Comparison of ENCODE assay signal across 13 cellular contexts in the genomic region with DNA sequence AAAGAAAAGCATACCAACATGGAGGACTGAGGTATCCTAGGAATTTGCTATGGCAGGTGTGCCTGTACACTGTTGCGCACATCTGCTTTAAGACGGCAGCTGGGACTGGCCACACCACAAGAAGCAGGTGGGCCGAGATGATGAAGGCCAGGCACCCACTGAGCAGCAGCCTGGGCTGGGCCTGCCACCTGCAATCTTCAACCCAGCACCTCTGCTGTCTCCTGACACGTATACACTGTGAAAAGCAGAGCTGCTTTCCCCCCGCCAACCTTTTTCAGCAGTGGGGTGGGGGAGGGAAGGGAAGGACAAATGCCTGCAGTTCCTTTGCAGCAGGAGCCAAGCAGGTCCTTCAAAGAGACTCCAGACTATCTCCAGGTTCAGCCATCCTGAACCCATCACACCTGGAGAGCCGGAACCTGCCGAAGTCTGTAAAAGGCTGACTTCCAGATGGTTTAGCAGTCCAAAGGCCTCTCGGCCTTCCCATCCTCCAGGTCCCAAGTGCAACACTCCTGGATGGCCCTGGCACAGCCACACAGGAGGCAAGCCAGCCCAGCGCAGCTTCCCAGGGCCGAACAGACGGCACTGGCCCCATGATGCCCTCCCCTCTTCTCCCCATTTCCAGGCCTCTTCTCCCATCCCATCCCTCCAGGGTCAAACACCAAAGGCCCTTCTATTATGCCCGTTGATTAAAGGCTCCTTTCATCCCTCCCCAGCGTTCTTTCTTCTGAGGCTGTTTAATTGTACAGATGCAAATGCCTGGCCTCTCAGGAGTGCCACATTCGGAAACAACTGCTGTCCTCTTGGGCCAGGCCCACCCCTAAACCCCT. TPM values are rescaled to one million over a fixed set of nuclear protein-coding genes. Genes with fewer than 3 reads are reported as not detected.
DNase-seq lines count a peak whose midpoint lies in the region; ATAC-seq and TF ChIP-seq lines count a peak whose summit lies in the region.
"Had no signal": no experiment of that assay in that cellular context is flagged by ENCODE, and none has a peak within 500 bp of the region (broad histone marks: within the 10 kb centered on the region; RNA-seq: fewer than 3 reads in every experiment).

No MANE protein-coding gene starts in this region.

- H3K4me3 ChIP-seq in endodermal cell (ENCODE audit: low read length) (no peak overlapping the region), mesodermal cell (ENCODE audit: extremely low read depth, insufficient read depth, low read length, poor library complexity, severe bottlenecking) (no peak overlapping the region), transverse colon (no peak overlapping the region), colonic mucosa (no peak overlapping the region)
- H3K4me3 ChIP-seq: A549, pancreas, PC-9 had no signal

- DNase-seq in activated CD4-positive, alpha-beta T cell treated with anti-CD3 and anti-CD28 coated beads, Interleukin-2, amount 10 ng/mL, durations not matched to agents 7 days and 5 days: no peak
- no peak for DNase-seq in activated CD4-positive, alpha-beta T cell treated with anti-CD3 and anti-CD28 coated beads for 48 hours
- DNase-seq in endodermal cell (peak; percentile 56), transverse colon (no peak), NCI-H526 treated with DMSO at 0.1 percent for 48 hours (lab: John Stamatoyannopoulos, UW) (no peak), colonic mucosa (no peak)
- DNase-seq: effector CD8-positive, alpha-beta T cell; NCI-H2029 had no signal

- CTCF ChIA-PET in activated CD4-positive, alpha-beta T cell treated with anti-CD3 and anti-CD28 coated beads, Interleukin-2, amount 10 ng/mL, durations not matched to agents 7 days and 5 days (lab: Charles Lee): interaction anchor here (1.4 kb wide), 1 partner anchor 9 kb away, joined by 4 read pairs; no protein-coding TSS in a partner anchor

- POLR2A ChIA-PET in activated CD4-positive, alpha-beta T cell treated with anti-CD3 and anti-CD28 coated beads, Interleukin-2, amount 10 ng/mL, durations not matched to agents 7 days and 5 days (lab: Charles Lee): no interaction called here

- no peak for TF ChIP-seq CTCF in endodermal cell (conservative IDR thresholded peaks at IDR 0.05)
- TF ChIP-seq CTCF in transverse colon (IDR thresholded peaks at IDR 0.05): no peak
- TF ChIP-seq CTCF in colonic mucosa (IDR thresholded peaks at IDR 0.05): no peak

- peaks cover 5% of the 10 kb centered on the region for H3K27me3 Mint-ChIP-seq in activated CD4-positive, alpha-beta T cell treated with anti-CD3 and anti-CD28 coated beads, Interleukin-2, amount 10 ng/mL, durations not matched to agents 7 days and 5 days
- H3K27me3 Mint-ChIP-seq in endodermal cell (ENCODE audit: insufficient read depth): no peaks in the 10 kb centered on the region

- peaks cover 40% of the 10 kb centered on the region for H3K36me3 Mint-ChIP-seq in activated CD4-positive, alpha-beta T cell treated with anti-CD3 and anti-CD28 coated beads, Interleukin-2, amount 10 ng/mL, durations not matched to agents 7 days and 5 days (ENCODE audit: low read depth)
- H3K36me3 Mint-ChIP-seq in endodermal cell (ENCODE audit: low read depth): peaks cover 67% of the 10 kb centered on the region

- intact Hi-C loops in transverse colon (cut with DNase I; ENCODE audit: low total_unique reads) (no loop called here), colonic mucosa (cut with DNase I) (no loop called here)

- H3K9me3 ChIP-seq in endodermal cell (ENCODE audit: control insufficient read depth, low read length): no peaks in the 10 kb centered on the region
- no peaks in the 10 kb centered on the region for H3K9me3 ChIP-seq in mesodermal cell (ENCODE audit: control insufficient read depth, low read length)
- H3K9me3 ChIP-seq in transverse colon: no peaks in the 10 kb centered on the region
- no peaks in the 10 kb centered on the region for H3K9me3 ChIP-seq in colonic mucosa
- H3K9me3 ChIP-seq: A549, pancreas had no signal

- in situ Hi-C loops in transverse colon (cut with MboI; ENCODE audit: low pct_ligation_motif_present in 1 of 4, low pct_unique_long_range_greater_than_20kb in 1 of 4, low sequenced_read_pairs in 3 of 4): no loop called here

- H3K27me3 ChIP-seq in endodermal cell (ENCODE audit: control insufficient read depth, insufficient read depth, low read length, poor library complexity, severe bottlenecking) (no peaks in the 10 kb centered on the region), transverse colon (no peaks in the 10 kb centered on the region), colonic mucosa (no peaks in the 10 kb centered on the region)
- H3K27me3 ChIP-seq: pancreas had no signal

- ATAC-seq in GM21515 (IDR thresholded peaks at IDR 0.05; ENCODE audit: unreplicated experiment): no peak
- ATAC-seq: A549 had no signal

- TF ChIP-seq EP300 in transverse colon (IDR thresholded peaks at IDR 0.05; ENCODE audit: low read depth): no peak

- no peaks in the 10 kb centered on the region for H3K9me3 Mint-ChIP-seq in activated CD4-positive, alpha-beta T cell treated with anti-CD3 and anti-CD28 coated beads, Interleukin-2, amount 10 ng/mL, durations not matched to agents 7 days and 5 days
- H3K9me3 Mint-ChIP-seq in endodermal cell: no peaks in the 10 kb centered on the region

- no peak for TF ChIP-seq POLR2A in transverse colon (IDR thresholded peaks at IDR 0.05)

- 88 to 93% methylated on average over 6 to 14 of the region's 14 CpGs for WGBS in endodermal cell (ENCODE audit: insufficient coverage in 1 of 2, insufficient read length in 1 of 2), 2 experiments
- WGBS in mesodermal cell (ENCODE audit: insufficient coverage in 2 of 2), 2 experiments: 79 to 85% methylated on average over 11 of the region's 14 CpGs
- 79 to 82% methylated on average over 2 to 14 of the region's 14 CpGs for WGBS in transverse colon (ENCODE audit: low coverage in 1 of 2), 2 donors

- H3K9ac ChIP-seq in endodermal cell (ENCODE audit: extremely low read depth, low read length, poor library complexity, severe bottlenecking) (no peak overlapping the region), colonic mucosa (ENCODE audit: low read depth in 2 of 2, low read length in 2 of 2) (no peak overlapping the region)

- peaks cover 14% of the 10 kb centered on the region for H3K4me1 Mint-ChIP-seq in activated CD4-positive, alpha-beta T cell treated with anti-CD3 and anti-CD28 coated beads, Interleukin-2, amount 10 ng/mL, durations not matched to agents 7 days and 5 days
- H3K4me1 Mint-ChIP-seq in endodermal cell: peaks cover 41% of the 10 kb centered on the region

- H3K4me1 ChIP-seq in endodermal cell (ENCODE audit: control insufficient read depth, insufficient read depth, low read length): peaks cover 27% of the 10 kb centered on the region
- H3K4me1 ChIP-seq in mesodermal cell (ENCODE audit: control insufficient read depth, insufficient read depth, low read length, poor library complexity, severe bottlenecking): peaks cover 28% of the 10 kb centered on the region
- H3K4me1 ChIP-seq in transverse colon: peaks cover 20 to 32% (median 24%) of the 10 kb centered on the region in 4 donors
- no peaks in the 10 kb centered on the region for H3K4me1 ChIP-seq in colonic mucosa

- H3K27ac Mint-ChIP-seq in activated CD4-positive, alpha-beta T cell treated with anti-CD3 and anti-CD28 coated beads, Interleukin-2, amount 10 ng/mL, durations not matched to agents 7 days and 5 days: peak overlapping the region; percentile 43
- H3K27ac Mint-ChIP-seq in endodermal cell: peak overlapping the region; percentile 85

- no peak overlapping the region for H3K4me3 Mint-ChIP-seq in activated CD4-positive, alpha-beta T cell treated with anti-CD3 and anti-CD28 coated beads, Interleukin-2, amount 10 ng/mL, durations not matched to agents 7 days and 5 days
- peak overlapping the region; percentile 43 for H3K4me3 Mint-ChIP-seq in endodermal cell

- H3K36me3 ChIP-seq in endodermal cell (ENCODE audit: control insufficient read depth, insufficient read depth, low read length): peaks cover 77% of the 10 kb centered on the region
- H3K36me3 ChIP-seq in mesodermal cell (ENCODE audit: control insufficient read depth, insufficient read depth, low read length): peaks cover 68% of the 10 kb centered on the region
- H3K36me3 ChIP-seq in transverse colon: peaks cover 0 to 15% (median 5%) of the 10 kb centered on the region in 4 donors
- no peaks in the 10 kb centered on the region for H3K36me3 ChIP-seq in colonic mucosa

- H3K27ac ChIP-seq in endodermal cell (ENCODE audit: low read depth, low read length): peak overlapping the region; percentile 95
- H3K27ac ChIP-seq in mesodermal cell (ENCODE audit: low read depth, low read length, severe bottlenecking): peak overlapping the region; percentile 89
- peak overlapping the region; percentile 44 to 68 (median 50) for H3K27ac ChIP-seq in transverse colon
- no peak overlapping the region for H3K27ac ChIP-seq in colonic mucosa
- H3K27ac ChIP-seq: A549, pancreas, PC-9 had no signal

RNA-seq across cellular contexts. Expression of a gene that starts 31.1 kb away (rescaled TPM):
- total RNA-seq in activated CD4-positive, alpha-beta T cell treated with anti-CD3 and anti-CD28 coated beads, Interleukin-2, amount 10 ng/mL, durations not matched to agents 7 days and 5 days: 10 to 100 TPM; 12.7 to 13.4 TPM
- 10 to 100 TPM; 40.1 to 53.2 TPM for total RNA-seq in endodermal cell
- polyA plus RNA-seq in endodermal cell (2013, experiment 1 of 2): 74.8 TPM
- polyA plus RNA-seq in endodermal cell (2013, experiment 2 of 2): 73.2 TPM
- polyA plus RNA-seq in mesodermal cell (2013, experiment 1 of 2): 32.4 TPM
- 26.7 TPM for polyA plus RNA-seq in mesodermal cell (2013, experiment 2 of 2)
- total RNA-seq in transverse colon: 10 to 100 TPM; 17.6 to 87.6 (median 23.8) TPM
- 10 to 100 TPM; 38.0 to 41.6 TPM for total RNA-seq in colonic mucosa
